In the genomic region with DNA sequence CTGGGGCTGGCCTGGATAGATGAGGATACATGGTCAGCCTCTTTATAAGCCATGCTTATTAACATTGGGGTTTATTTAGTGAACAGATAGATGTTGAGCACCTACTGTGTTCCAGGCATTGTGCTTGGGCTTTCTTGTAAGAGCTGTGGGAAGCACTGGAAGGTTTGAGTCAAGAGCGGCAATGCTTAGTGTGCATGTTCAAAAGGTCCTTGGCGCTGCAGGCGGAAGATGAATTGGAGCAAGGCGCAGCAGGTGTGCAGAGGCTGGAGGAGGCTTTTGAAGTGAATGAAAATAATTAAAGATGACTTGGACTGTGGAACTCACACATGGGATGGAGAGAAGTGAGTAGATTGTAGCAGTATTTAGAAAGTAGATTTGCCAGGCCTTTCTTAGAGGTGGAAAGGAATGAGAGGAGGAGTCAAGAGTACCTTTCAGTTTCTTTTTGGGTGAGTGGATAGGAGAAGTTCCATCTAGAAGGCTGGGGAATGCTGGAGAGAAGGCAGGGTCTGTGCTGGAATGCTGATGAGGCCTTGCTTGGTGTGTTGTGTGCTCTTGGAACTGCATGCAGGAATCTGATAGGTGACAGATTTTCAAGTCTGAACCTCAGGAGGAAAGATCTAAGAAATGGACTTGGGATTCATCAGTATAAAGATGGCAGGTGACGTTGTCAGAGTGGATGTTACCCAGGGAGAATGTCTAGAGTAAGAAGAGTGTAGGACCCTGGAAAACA, we compare ENCODE assay signal across 2 cellular contexts.
TF ChIP-seq lines count a peak whose summit lies in the region.

No MANE protein-coding gene starts in this region.

TF ChIP-seq in HEK293, 187 proteins besides CTCF, POLR2A, EP300 and RAD21:
- TF ChIP-seq ZNF600 (tag by site-specific recombination; IDR thresholded peaks at IDR 0.05) = peak; percentile 62
- TF ChIP-seq ZNF555 (tag by site-specific recombination; conservative IDR thresholded peaks at IDR 0.05) = no peak
- TF ChIP-seq ZNF354C (tag by site-specific recombination; IDR thresholded peaks at IDR 0.05; ENCODE audit: borderline replicate concordance, low read depth) = no peak
- 0 out of 2 replicates have a peak, but pooled peaks have one; percentile 23 for TF ChIP-seq PRDM1 (tag by site-specific recombination; IDR thresholded peaks at IDR 0.05)

TF ChIP-seq in K562, 482 proteins besides CTCF, POLR2A, EP300 and RAD21:
- TF ChIP-seq CREB1 (IDR thresholded peaks at IDR 0.05) (no peak), CREB1 (CRISPR knock-in tag; IDR thresholded peaks at IDR 0.05) (no peak), ZNF134 (CRISPR knock-in tag; conservative IDR thresholded peaks at IDR 0.05) (no peak), ZNF316 (IDR thresholded peaks at IDR 0.05) (0 out of 2 replicates have a peak, but pooled peaks have one; percentile 1), NFYB (IDR thresholded peaks at IDR 0.05; ENCODE audit: extremely low read depth, insufficient read length) (no peak), PTBP1 (IDR thresholded peaks at IDR 0.05; ENCODE audit: low read depth, low read length) (no peak), ZKSCAN1 (IDR thresholded peaks at IDR 0.05; ENCODE audit: low read depth, low read length) (peak; percentile 82), MXI1 (IDR thresholded peaks at IDR 0.05; ENCODE audit: low read depth, low read length) (no peak), PML (IDR thresholded peaks at IDR 0.05; ENCODE audit: low read length) (0 out of 2 replicates have a peak, but pooled peaks have one; percentile 12), L3MBTL2 (IDR thresholded peaks at IDR 0.05) (no peak)
- TF ChIP-seq, protein P1, sequence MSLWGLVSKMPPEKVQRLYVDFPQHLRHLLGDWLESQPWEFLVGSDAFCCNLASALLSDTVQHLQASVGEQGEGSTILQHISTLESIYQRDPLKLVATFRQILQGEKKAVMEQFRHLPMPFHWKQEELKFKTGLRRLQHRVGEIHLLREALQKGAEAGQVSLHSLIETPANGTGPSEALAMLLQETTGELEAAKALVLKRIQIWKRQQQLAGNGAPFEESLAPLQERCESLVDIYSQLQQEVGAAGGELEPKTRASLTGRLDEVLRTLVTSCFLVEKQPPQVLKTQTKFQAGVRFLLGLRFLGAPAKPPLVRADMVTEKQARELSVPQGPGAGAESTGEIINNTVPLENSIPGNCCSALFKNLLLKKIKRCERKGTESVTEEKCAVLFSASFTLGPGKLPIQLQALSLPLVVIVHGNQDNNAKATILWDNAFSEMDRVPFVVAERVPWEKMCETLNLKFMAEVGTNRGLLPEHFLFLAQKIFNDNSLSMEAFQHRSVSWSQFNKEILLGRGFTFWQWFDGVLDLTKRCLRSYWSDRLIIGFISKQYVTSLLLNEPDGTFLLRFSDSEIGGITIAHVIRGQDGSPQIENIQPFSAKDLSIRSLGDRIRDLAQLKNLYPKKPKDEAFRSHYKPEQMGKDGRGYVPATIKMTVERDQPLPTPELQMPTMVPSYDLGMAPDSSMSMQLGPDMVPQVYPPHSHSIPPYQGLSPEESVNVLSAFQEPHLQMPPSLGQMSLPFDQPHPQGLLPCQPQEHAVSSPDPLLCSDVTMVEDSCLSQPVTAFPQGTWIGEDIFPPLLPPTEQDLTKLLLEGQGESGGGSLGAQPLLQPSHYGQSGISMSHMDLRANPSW (CRISPR knock-in tag; IDR thresholded peaks at IDR 0.05) = no peak
- TF ChIP-seq, protein P2, sequence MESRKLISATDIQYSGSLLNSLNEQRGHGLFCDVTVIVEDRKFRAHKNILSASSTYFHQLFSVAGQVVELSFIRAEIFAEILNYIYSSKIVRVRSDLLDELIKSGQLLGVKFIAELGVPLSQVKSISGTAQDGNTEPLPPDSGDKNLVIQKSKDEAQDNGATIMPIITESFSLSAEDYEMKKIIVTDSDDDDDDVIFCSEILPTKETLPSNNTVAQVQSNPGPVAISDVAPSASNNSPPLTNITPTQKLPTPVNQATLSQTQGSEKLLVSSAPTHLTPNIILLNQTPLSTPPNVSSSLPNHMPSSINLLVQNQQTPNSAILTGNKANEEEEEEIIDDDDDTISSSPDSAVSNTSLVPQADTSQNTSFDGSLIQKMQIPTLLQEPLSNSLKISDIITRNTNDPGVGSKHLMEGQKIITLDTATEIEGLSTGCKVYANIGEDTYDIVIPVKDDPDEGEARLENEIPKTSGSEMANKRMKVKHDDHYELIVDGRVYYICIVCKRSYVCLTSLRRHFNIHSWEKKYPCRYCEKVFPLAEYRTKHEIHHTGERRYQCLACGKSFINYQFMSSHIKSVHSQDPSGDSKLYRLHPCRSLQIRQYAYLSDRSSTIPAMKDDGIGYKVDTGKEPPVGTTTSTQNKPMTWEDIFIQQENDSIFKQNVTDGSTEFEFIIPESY (CRISPR knock-in tag; IDR thresholded peaks at IDR 0.05) = peak; percentile 87
- TF ChIP-seq, protein P3, sequence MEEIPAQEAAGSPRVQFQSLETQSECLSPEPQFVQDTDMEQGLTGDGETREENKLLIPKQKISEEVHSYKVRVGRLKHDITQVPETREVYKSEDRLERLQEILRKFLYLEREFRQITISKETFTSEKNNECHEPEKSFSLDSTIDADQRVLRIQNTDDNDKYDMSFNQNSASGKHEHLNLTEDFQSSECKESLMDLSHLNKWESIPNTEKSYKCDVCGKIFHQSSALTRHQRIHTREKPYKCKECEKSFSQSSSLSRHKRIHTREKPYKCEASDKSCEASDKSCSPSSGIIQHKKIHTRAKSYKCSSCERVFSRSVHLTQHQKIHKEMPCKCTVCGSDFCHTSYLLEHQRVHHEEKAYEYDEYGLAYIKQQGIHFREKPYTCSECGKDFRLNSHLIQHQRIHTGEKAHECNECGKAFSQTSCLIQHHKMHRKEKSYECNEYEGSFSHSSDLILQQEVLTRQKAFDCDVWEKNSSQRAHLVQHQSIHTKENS (CRISPR knock-in tag; IDR thresholded peaks at IDR 0.05) = no peak
TF ChIP-seq in K562: peak in this region for 4.
